In the genomic region with DNA sequence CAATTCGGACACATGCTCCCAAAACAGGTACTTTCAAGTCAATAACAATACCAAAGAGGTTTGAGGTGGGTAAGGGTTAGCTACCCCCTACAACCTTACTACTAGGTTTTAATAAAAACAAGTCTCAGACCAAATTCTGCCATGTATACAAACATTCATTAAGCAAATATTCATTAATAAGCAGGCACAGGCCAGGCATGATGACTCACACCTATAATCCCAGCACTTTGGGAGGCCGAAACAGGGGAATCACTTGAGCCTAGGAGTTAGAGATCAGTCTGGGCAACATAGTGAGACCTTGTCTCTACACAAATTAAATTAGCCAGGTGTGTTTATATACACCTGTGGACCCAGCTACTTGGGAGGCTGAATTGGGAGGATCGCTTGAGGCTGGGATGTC, we compare ENCODE assay signal across 15 cellular contexts. TPM values are rescaled to one million over a fixed set of nuclear protein-coding genes. Genes with fewer than 3 reads are reported as not detected.
DNase-seq lines count a peak whose midpoint lies in the region; ATAC-seq lines count a peak whose summit lies in the region.
"Had no signal": no experiment of that assay in that cellular context is flagged by ENCODE, and none has a peak within 500 bp of the region (broad histone marks: within the 10 kb centered on the region; RNA-seq: fewer than 3 reads in every experiment).

No MANE protein-coding gene starts in this region.

- H3K36me3 Mint-ChIP-seq in activated CD4-positive, alpha-beta T cell treated with anti-CD3 and anti-CD28 coated beads, Interleukin-2, amount 10 ng/mL, durations not matched to agents 24 days and 14 days (ENCODE audit: low read depth) = peaks cover 2% of the 10 kb centered on the region
- peaks cover 5% of the 10 kb centered on the region for H3K36me3 Mint-ChIP-seq in activated naive CD4-positive, alpha-beta T cell treated with anti-CD3 and anti-CD28 coated beads for 36 hours (ENCODE audit: low read depth)
- H3K36me3 Mint-ChIP-seq: CD14-positive monocyte had no signal

- H3K79me1 ChIP-seq in trophoblast cell (ENCODE audit: low read length) = no peaks in the 10 kb centered on the region

- no peak overlapping the region for H3K27ac Mint-ChIP-seq in activated CD4-positive, alpha-beta T cell treated with anti-CD3 and anti-CD28 coated beads, Interleukin-2, amount 10 ng/mL, durations not matched to agents 24 days and 14 days
- H3K27ac Mint-ChIP-seq in activated naive CD4-positive, alpha-beta T cell treated with anti-CD3 and anti-CD28 coated beads for 36 hours = no peak overlapping the region
- H3K27ac Mint-ChIP-seq: CD14-positive monocyte; CD8-positive, alpha-beta T cell; GM23338 had no signal

- H3K4me1 ChIP-seq in trophoblast cell (ENCODE audit: control insufficient read depth in 1 of 2, insufficient read depth in 2 of 2, low read length in 2 of 2) = no peaks in the 10 kb centered on the region

- H2BK120ac ChIP-seq in trophoblast cell (ENCODE audit: insufficient read depth, low read length, poor library complexity) = no peak overlapping the region

- no peak overlapping the region for H3K23ac ChIP-seq in trophoblast cell (ENCODE audit: low read length)

- H3K27me3 Mint-ChIP-seq in activated CD4-positive, alpha-beta T cell treated with anti-CD3 and anti-CD28 coated beads, Interleukin-2, amount 10 ng/mL, durations not matched to agents 24 days and 14 days = peaks cover 2% of the 10 kb centered on the region
- H3K27me3 Mint-ChIP-seq in activated naive CD4-positive, alpha-beta T cell treated with anti-CD3 and anti-CD28 coated beads for 36 hours (ENCODE audit: low read depth) = no peaks in the 10 kb centered on the region

- no peak overlapping the region for H3K9ac ChIP-seq in trophoblast cell (ENCODE audit: low read length)

- no CpG with 5 or more reads among the region's 3 CpGs for WGBS in trophoblast cell (ENCODE audit: extremely low coverage, insufficient coverage, insufficient read length)

- H3K9me3 ChIP-seq in trophoblast cell (ENCODE audit: insufficient read depth, low read depth, low read length) = no peaks in the 10 kb centered on the region

- no peak overlapping the region for H3K4me3 Mint-ChIP-seq in activated CD4-positive, alpha-beta T cell treated with anti-CD3 and anti-CD28 coated beads, Interleukin-2, amount 10 ng/mL, durations not matched to agents 24 days and 14 days
- H3K4me3 Mint-ChIP-seq in activated naive CD4-positive, alpha-beta T cell treated with anti-CD3 and anti-CD28 coated beads for 36 hours = no peak overlapping the region
- H3K4me3 Mint-ChIP-seq: CD14-positive monocyte; CD8-positive, alpha-beta T cell; GM23338 had no signal

- intact Hi-C loops in activated CD4-positive, alpha-beta T cell treated with anti-CD3 and anti-CD28 coated beads, Interleukin-2, amount 10 ng/mL, durations not matched to agents 24 days and 14 days (cut with micrococcal nuclease) = no loop called here
- intact Hi-C loops in activated naive CD4-positive, alpha-beta T cell treated with anti-CD3 and anti-CD28 coated beads for 36 hours (cut with micrococcal nuclease) = no loop called here

- H3K4ac ChIP-seq in trophoblast cell (ENCODE audit: low read depth, low read length) = no peak overlapping the region

- H2BK5ac ChIP-seq in trophoblast cell (ENCODE audit: low read depth, low read length, poor library complexity) = no peak overlapping the region

- peak; percentile 20 for DNase-seq in activated CD4-positive, alpha-beta T cell treated with anti-CD3 and anti-CD28 coated beads, Interleukin-2, amount 10 ng/mL, durations not matched to agents 24 days and 14 days
- DNase-seq in activated CD4-positive, alpha-beta T cell treated with anti-CD3 and anti-CD28 coated beads, Interleukin-2, amount 50 U/mL, for 1 hour = no peak
- DNase-seq in amniotic epithelial cell (ENCODE audit: low read depth) (peak; percentile 13), trophoblast cell (peak; percentile 27 to 55), T-helper 1 cell (no peak)
- DNase-seq in activated naive CD4-positive, alpha-beta T cell treated with anti-CD3 and anti-CD28 coated beads for 36 hours = no peak
- DNase-seq: CD8-positive, alpha-beta T cell; COR-L47; DMS153; DMS79 treated with DMSO at 0.1 percent for 48 hours; H7 had no signal

- no peaks in the 10 kb centered on the region for H3K27me3 ChIP-seq in trophoblast cell (ENCODE audit: insufficient read depth, low read length)

- H3K4me2 ChIP-seq in trophoblast cell (ENCODE audit: low read length) = no peak overlapping the region
- H3K4me2 ChIP-seq: GM23338 had no signal

- no peak overlapping the region for H3K4me3 ChIP-seq in trophoblast cell (ENCODE audit: low read depth, low read length)
- H3K4me3 ChIP-seq: GM23338 had no signal

- H3K27ac ChIP-seq in trophoblast cell (ENCODE audit: low read depth, low read length) = no peak overlapping the region
- H3K27ac ChIP-seq: 22Rv1 had no signal

- ATAC-seq in HG03439 (IDR thresholded peaks at IDR 0.05; ENCODE audit: unreplicated experiment) = no peak
- ATAC-seq: CD8-positive, alpha-beta T cell had no signal

- H3K9me3 Mint-ChIP-seq in activated CD4-positive, alpha-beta T cell treated with anti-CD3 and anti-CD28 coated beads, Interleukin-2, amount 10 ng/mL, durations not matched to agents 24 days and 14 days = no peaks in the 10 kb centered on the region
- peaks cover 5% of the 10 kb centered on the region for H3K9me3 Mint-ChIP-seq in activated naive CD4-positive, alpha-beta T cell treated with anti-CD3 and anti-CD28 coated beads for 36 hours

- H4K8ac ChIP-seq in trophoblast cell (ENCODE audit: low read depth, low read length) = no peak overlapping the region

- no peak overlapping the region for H2AK5ac ChIP-seq in trophoblast cell (ENCODE audit: low read length)

- H2BK12ac ChIP-seq in trophoblast cell (ENCODE audit: low read length) = no peak overlapping the region

- H3K18ac ChIP-seq in trophoblast cell (ENCODE audit: low read length) = no peak overlapping the region

- no peaks in the 10 kb centered on the region for H3K36me3 ChIP-seq in trophoblast cell (ENCODE audit: control insufficient read depth in 1 of 2, insufficient read depth in 2 of 2, low read length in 2 of 2)

- H3K4me1 Mint-ChIP-seq in activated CD4-positive, alpha-beta T cell treated with anti-CD3 and anti-CD28 coated beads, Interleukin-2, amount 10 ng/mL, durations not matched to agents 24 days and 14 days = no peaks in the 10 kb centered on the region
- H3K4me1 Mint-ChIP-seq in activated naive CD4-positive, alpha-beta T cell treated with anti-CD3 and anti-CD28 coated beads for 36 hours (ENCODE audit: low read depth) = no peaks in the 10 kb centered on the region
- H3K4me1 Mint-ChIP-seq: CD14-positive monocyte had no signal

- no peak overlapping the region for H4K12ac ChIP-seq in trophoblast cell (ENCODE audit: low read depth, low read length)

- CTCF ChIA-PET in activated naive CD4-positive, alpha-beta T cell treated with anti-CD3 and anti-CD28 coated beads for 36 hours (lab: Charles Lee) = interaction anchor here (1.0 kb wide), 1 partner anchor 11 kb away, joined by 3 read pairs; no protein-coding TSS in a partner anchor

- H3K79me2 ChIP-seq in trophoblast cell (ENCODE audit: control insufficient read depth, insufficient read depth, low read length, poor library complexity) = no peaks in the 10 kb centered on the region

- H3K14ac ChIP-seq in trophoblast cell (ENCODE audit: low read length) = no peak overlapping the region

- no peak overlapping the region for H4K91ac ChIP-seq in trophoblast cell (ENCODE audit: low read depth, low read length)

- no peak overlapping the region for H2AFZ ChIP-seq in trophoblast cell (ENCODE audit: insufficient read depth, low read length, poor library complexity)
- H2AFZ ChIP-seq: GM23338 had no signal

RNA-seq across cellular contexts. Expression of gene ELAC1, which starts 11.7 kb away (rescaled TPM):
- 6.8 and 7.0 TPM in 2 replicates for total RNA-seq in activated CD4-positive, alpha-beta T cell treated with anti-CD3 and anti-CD28 coated beads, Interleukin-2, amount 10 ng/mL, durations not matched to agents 24 days and 14 days
- polyA plus RNA-seq in trophoblast cell (2013) = 4.3 and 4.4 TPM in 2 replicates
- total RNA-seq in activated naive CD4-positive, alpha-beta T cell treated with anti-CD3 and anti-CD28 coated beads for 36 hours = 1 to 10 TPM; 2.7 to 4.0 TPM

Comparison
In these comparisons a context has a peak if more than half of its experiments do, and no peak if none do; other contexts are left out.
1. DNase-seq: peak in activated CD4-positive, alpha-beta T cell treated with anti-CD3 and anti-CD28 coated beads, Interleukin-2, amount 10 ng/mL, durations not matched to agents 24 days and 14 days (single experiment), amniotic epithelial cell (single experiment) and trophoblast cell (2 of 2); none in activated CD4-positive, alpha-beta T cell treated with anti-CD3 and anti-CD28 coated beads, Interleukin-2, amount 50 U/mL, for 1 hour (single experiment), activated naive CD4-positive, alpha-beta T cell treated with anti-CD3 and anti-CD28 coated beads for 36 hours (single experiment) and T-helper 1 cell (0 of 5).